In the genomic region with DNA sequence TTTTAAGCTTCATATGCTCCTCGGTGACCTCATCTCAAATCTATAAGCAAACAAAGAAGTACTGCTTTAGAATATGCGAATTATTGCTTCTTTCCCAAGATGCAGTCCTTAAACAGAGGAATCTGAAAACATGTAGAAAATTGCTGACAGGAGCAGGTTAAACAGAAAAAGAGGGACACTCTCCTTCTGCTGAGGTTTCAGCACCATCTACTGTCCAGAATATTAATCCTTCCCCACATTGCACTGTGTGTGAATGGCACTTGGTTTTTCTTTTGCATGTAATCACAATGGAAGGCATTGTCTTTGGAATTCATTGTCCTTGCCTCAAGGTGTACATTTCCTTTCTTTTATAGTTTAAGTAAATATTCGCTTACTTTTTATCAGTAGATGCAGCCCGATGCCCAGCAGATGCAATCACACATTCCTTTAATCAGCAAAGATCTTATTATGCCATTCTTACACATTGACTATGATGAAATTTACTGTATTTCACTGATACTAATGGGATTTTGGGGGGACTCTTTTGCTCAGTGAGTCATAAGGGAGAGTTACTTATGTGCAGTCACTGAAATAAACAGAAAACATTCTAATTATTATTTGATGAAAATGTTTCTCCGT, we compare ENCODE assay signal across 8 cellular contexts.
DNase-seq lines count a peak whose midpoint lies in the region; ATAC-seq and TF ChIP-seq lines count a peak whose summit lies in the region.

No MANE protein-coding gene starts in this region.

- H3K9me3 ChIP-seq in OCI-LY7 (ENCODE audit: low read length): no peaks in the 10 kb centered on the region

- POLR2A ChIA-PET in OCI-LY7 (lab: Charles Lee): no interaction called here

- H4K20me1 ChIP-seq in OCI-LY7 (ENCODE audit: insufficient read depth, low read length): no peaks in the 10 kb centered on the region

- no peaks in the 10 kb centered on the region for H3K36me3 ChIP-seq in OCI-LY7 (ENCODE audit: insufficient read depth, low read length)

- H3K4me2 ChIP-seq in OCI-LY7 (ENCODE audit: low read length): no peak overlapping the region

- peaks cover 12% of the 10 kb centered on the region for H3K27me3 Mint-ChIP-seq in stimulated activated naive CD8-positive, alpha-beta T cell treated with anti-CD3 and anti-CD28 coated beads, Interleukin-15, amount 100 ng/mL, for 72 hours

- no peak overlapping the region for H3K27ac Mint-ChIP-seq in stimulated activated naive CD8-positive, alpha-beta T cell treated with anti-CD3 and anti-CD28 coated beads, Interleukin-15, amount 100 ng/mL, for 72 hours

- H3K4me1 ChIP-seq in OCI-LY7 (ENCODE audit: insufficient read depth, low read length, poor library complexity, severe bottlenecking): no peaks in the 10 kb centered on the region

- no TSS peak for BruUV-seq in OCI-LY7 (replicated peaks; lab: Mats Ljungman, UMichigan)

- peak; percentile 64 for ATAC-seq in stimulated activated naive CD8-positive, alpha-beta T cell treated with anti-CD3 and anti-CD28 coated beads, Interleukin-15, amount 100 ng/mL, for 72 hours
- ATAC-seq in stimulated activated naive CD8-positive, alpha-beta T cell treated with anti-CD3 and anti-CD28 coated beads, Interleukin-15, Interleukin-2, amounts not matched to agents 100 U/mL and 50 U/mL, for 24 hours: no peak
- ATAC-seq in HG03378 (IDR thresholded peaks at IDR 0.05; ENCODE audit: unreplicated experiment): peak; percentile 73
- ATAC-seq in sciatic nerve: peak; percentile 78

- H3K27ac ChIP-seq in OCI-LY7 (ENCODE audit: low read depth, low read length, poor library complexity, severe bottlenecking): no peak overlapping the region

- H3K9me3 Mint-ChIP-seq in stimulated activated naive CD8-positive, alpha-beta T cell treated with anti-CD3 and anti-CD28 coated beads, Interleukin-15, amount 100 ng/mL, for 72 hours: no peaks in the 10 kb centered on the region

- no peaks in the 10 kb centered on the region for H3K9me2 ChIP-seq in OCI-LY7 (ENCODE audit: insufficient read depth, low read length)

- peak; percentile 55 for TF ChIP-seq CTCF in OCI-LY7 (conservative IDR thresholded peaks at IDR 0.05; ENCODE audit: low read length)
- TF ChIP-seq CTCF in fibroblast of pulmonary artery (IDR thresholded peaks at IDR 0.05; ENCODE audit: low read length, missing control alignments): no peak

- CTCF ChIA-PET in OCI-LY7 (lab: Charles Lee; ENCODE audit: unreplicated experiment): no interaction called here

- DNase-seq in stimulated activated naive CD8-positive, alpha-beta T cell treated with anti-CD3 and anti-CD28 coated beads, Interleukin-15, amount 100 ng/mL, for 72 hours: no peak
- DNase-seq in stimulated activated naive CD8-positive, alpha-beta T cell treated with anti-CD3 and anti-CD28 coated beads, Interleukin-15, Interleukin-2, amounts not matched to agents 100 U/mL and 50 U/mL, for 24 hours: no peak
- DNase-seq in OCI-LY7 (ENCODE audit: low spot score): no peak
- DNase-seq in fibroblast of pulmonary artery (ENCODE audit: low read depth): peak; percentile 20
- DNase-seq in sciatic nerve (ENCODE audit: low spot score): no peak
- no peak for DNase-seq in T-helper 9 cell
- DNase-seq in stimulated activated CD8-positive, alpha-beta memory T cell treated with anti-CD3 and anti-CD28 coated beads, Interleukin-4, amount 100 ng/mL, for 48 hours: no peak

- intact Hi-C loops in OCI-LY7 (cut with micrococcal nuclease; ENCODE audit: unreplicated experiment) (no loop called here), sciatic nerve (cut with DNase I) (no loop called here)

- H3K4me1 Mint-ChIP-seq in stimulated activated naive CD8-positive, alpha-beta T cell treated with anti-CD3 and anti-CD28 coated beads, Interleukin-15, amount 100 ng/mL, for 72 hours: no peaks in the 10 kb centered on the region

- H3K4me3 ChIP-seq in OCI-LY7 (ENCODE audit: low read depth, low read length, poor library complexity, severe bottlenecking): no peak overlapping the region
- no peak overlapping the region for H3K4me3 ChIP-seq in fibroblast of pulmonary artery (replicated peaks; ENCODE audit: low read depth, low read length)

- no peak overlapping the region for H3K4me3 Mint-ChIP-seq in stimulated activated naive CD8-positive, alpha-beta T cell treated with anti-CD3 and anti-CD28 coated beads, Interleukin-15, amount 100 ng/mL, for 72 hours

- H3K79me2 ChIP-seq in OCI-LY7 (ENCODE audit: insufficient read depth, low read depth, low read length): no peaks in the 10 kb centered on the region

- H2AFZ ChIP-seq in OCI-LY7 (ENCODE audit: low read length): no peak overlapping the region
